ENCODE assay signal across 8 cellular contexts in the genomic region with DNA sequence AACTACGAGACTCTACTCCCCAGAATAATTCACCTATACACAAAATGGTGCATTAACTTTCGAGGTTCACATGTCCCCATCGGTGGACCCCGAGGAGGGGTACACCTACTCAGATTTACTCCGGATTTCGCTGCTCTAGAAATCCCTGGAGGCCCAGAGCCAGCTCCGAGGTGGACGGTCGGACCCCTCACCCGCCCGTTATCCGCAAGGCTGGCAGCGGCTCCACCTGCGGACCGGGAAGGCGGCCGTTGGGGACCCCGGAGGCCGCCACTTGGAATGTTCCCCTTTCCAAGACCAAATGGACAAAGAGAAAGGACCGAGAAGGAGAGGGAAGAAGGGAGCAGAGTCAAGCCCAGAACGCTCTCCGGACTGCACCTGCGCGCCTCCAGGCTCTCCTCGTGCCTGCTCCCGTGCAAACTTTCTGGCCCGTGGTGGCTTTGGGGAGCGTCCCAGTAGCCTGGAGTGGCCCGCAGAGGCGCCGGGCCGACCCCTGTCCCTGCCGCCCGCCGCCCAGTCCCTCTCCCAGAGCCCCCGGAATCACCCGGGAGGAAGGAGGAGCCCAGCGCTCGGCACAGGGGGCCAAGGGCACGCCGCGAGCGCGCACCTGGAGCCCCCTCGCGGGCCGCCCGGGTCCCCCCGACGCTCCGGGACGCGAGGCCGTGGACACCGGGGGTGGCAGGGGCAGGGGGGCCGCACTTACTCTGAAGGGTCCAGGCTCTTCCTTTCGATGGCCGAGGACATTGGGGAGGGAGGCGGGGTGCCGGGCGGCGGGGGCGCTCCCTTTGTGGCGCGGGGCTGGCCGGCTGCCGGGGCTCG. TPM values are rescaled to one million over a fixed set of nuclear protein-coding genes. Genes with fewer than 3 reads are reported as not detected.
A peak's percentile ranks its signal among the peaks of the same experiment; 100 is the strongest.
DNase-seq lines count a peak whose midpoint lies in the region; FAIRE-seq and TF ChIP-seq lines count a peak whose summit lies in the region.

No MANE protein-coding gene starts in this region.

- DNase-seq in A673 (ENCODE audit: low spot score) (peak; percentile 50), GM20000 (ENCODE audit: low spot score) (peak; percentile 37), adipocyte (ENCODE audit: low read depth) (no peak), kidney (peak; percentile 76), LoVo (ENCODE audit: low spot score) (no peak), AG08396 (ENCODE audit: low spot score) (no peak), SHP77 (lab: John Stamatoyannopoulos, UW) (no peak)

- POLR2A ChIA-PET in A673 (lab: Charles Lee; ENCODE audit: low non-redundant PET) = interaction anchor here (0.6 kb wide), 2 partner anchors 18 to 186 kb away, joined by 3 read pairs; no protein-coding TSS in a partner anchor

- BruUV-seq in A673 (replicated peaks; lab: Mats Ljungman, UMichigan) = no TSS peak

- H3K36me3 ChIP-seq in A673 (ENCODE audit: insufficient read depth, low read length, poor library complexity, severe bottlenecking) (no peaks in the 10 kb centered on the region), adipocyte (ENCODE audit: control insufficient read depth, insufficient read depth, low read length, severe bottlenecking) (no peaks in the 10 kb centered on the region), kidney (ENCODE audit: control insufficient read depth in 1 of 2, insufficient read depth in 2 of 2, low read length in 2 of 2) (no peaks in the 10 kb centered on the region), subcutaneous abdominal adipose tissue (ENCODE audit: control insufficient read depth in 5 of 5, insufficient read depth in 5 of 5, low read length in 5 of 5) (peaks cover 0 to 2% (median 0%) of the 10 kb centered on the region in 5 donors)

- H3K9ac ChIP-seq in adipocyte (ENCODE audit: low read length) = no peak overlapping the region
- peak overlapping the region; percentile 54 to 74 for H3K9ac ChIP-seq in kidney (ENCODE audit: low read length in 2 of 2)
- H3K9ac ChIP-seq in subcutaneous abdominal adipose tissue (ENCODE audit: low read length in 5 of 5) = peak overlapping the region; percentile 17 to 83 (median 67)

- H3K4me3 ChIP-seq in A673 (ENCODE audit: low read depth, low read length, poor library complexity, severe bottlenecking) (peak overlapping the region; percentile 76), adipocyte (ENCODE audit: low read length) (peak overlapping the region; percentile 46), kidney (ENCODE audit: low read length in 2 of 2) (peak overlapping the region; percentile 74 to 78), subcutaneous abdominal adipose tissue (ENCODE audit: low read depth in 1 of 5, low read length in 5 of 5) (peak overlapping the region; percentile 66 to 86 (median 85))

- intact Hi-C loops in A673 (cut with micrococcal nuclease; ENCODE audit: unreplicated experiment) (no loop called here), kidney (cut with DNase I) (no loop called here)

- H3K9me3 ChIP-seq in A673 (ENCODE audit: low read depth, low read length, poor library complexity, severe bottlenecking) (no peaks in the 10 kb centered on the region), adipocyte (ENCODE audit: control insufficient read depth, low read length) (no peaks in the 10 kb centered on the region), kidney (ENCODE audit: control insufficient read depth in 1 of 2, low read length in 2 of 2) (no peaks in the 10 kb centered on the region), subcutaneous abdominal adipose tissue (ENCODE audit: control insufficient read depth in 5 of 5, low read length in 5 of 5) (no peaks in the 10 kb centered on the region)

- FAIRE-seq in kidney (lab: Jason Lieb, UNC) = no peak

- H3K4me1 ChIP-seq in A673 (ENCODE audit: insufficient read depth, low read length, poor library complexity, severe bottlenecking) (peaks cover 47% of the 10 kb centered on the region), adipocyte (ENCODE audit: control insufficient read depth, insufficient read depth, low read length) (peaks cover 3% of the 10 kb centered on the region), kidney (ENCODE audit: control insufficient read depth in 1 of 2, insufficient read depth in 1 of 2, low read depth in 1 of 2, low read length in 2 of 2) (peaks cover 1 to 9% of the 10 kb centered on the region in 2 donors), subcutaneous abdominal adipose tissue (ENCODE audit: control insufficient read depth in 5 of 5, insufficient read depth in 5 of 5, low read length in 5 of 5) (peaks cover 1 to 55% (median 49%) of the 10 kb centered on the region in 5 donors)

- H3K27ac ChIP-seq in A673 (ENCODE audit: low read depth, low read length, poor library complexity, severe bottlenecking) = peak overlapping the region; percentile 70
- peak overlapping the region; percentile 64 to 83 for H3K27ac ChIP-seq in kidney (ENCODE audit: low read depth in 2 of 2, low read length in 2 of 2)
- peak overlapping the region; percentile 72 for H3K27ac ChIP-seq in subcutaneous abdominal adipose tissue (ENCODE audit: low read depth, low read length)

- no peak for TF ChIP-seq CTCF in A673 (conservative IDR thresholded peaks at IDR 0.05; ENCODE audit: low read depth, low read length)
- TF ChIP-seq CTCF in GM20000 (IDR thresholded peaks at IDR 0.05; ENCODE audit: extremely low read depth, missing control alignments) = no peak
- TF ChIP-seq CTCF in kidney (IDR thresholded peaks at IDR 0.05; ENCODE audit: borderline replicate concordance, extremely low read depth, insufficient read depth) = no peak

- CTCF ChIA-PET in A673 (lab: Charles Lee) = interaction anchor here (0.7 to 1.7 kb wide), 6 partner anchors 60 to 118 kb away, joined by 4 to 9 read pairs (median 4); no protein-coding TSS in a partner anchor

- H3K27me3 ChIP-seq in A673 (replicated peaks; ENCODE audit: insufficient read depth, low read depth, low read length, poor library complexity) (no peaks in the 10 kb centered on the region), adipocyte (replicated peaks; ENCODE audit: control insufficient read depth, insufficient read depth, low read length) (peaks cover 68% of the 10 kb centered on the region), subcutaneous abdominal adipose tissue (ENCODE audit: control insufficient read depth in 5 of 5, insufficient read depth in 4 of 5, low read length in 5 of 5) (no peaks in the 10 kb centered on the region)

RNA-seq across cellular contexts. Expression of a gene that starts 23.0 kb away (rescaled TPM):
- 39.0 and 46.7 TPM in 2 replicates for total RNA-seq in A673 (2021)
- 60.6 TPM for total RNA-seq in kidney
- 57.1 TPM for polyA plus RNA-seq in kidney (ENCODE audit: insufficient read depth, low read depth, low replicate concordance)

Comparison
In these comparisons a context has a peak if more than half of its experiments do, and no peak if none do; other contexts are left out.
1. DNase-seq: peak in A673 (single experiment), GM20000 (single experiment) and kidney (single experiment); none in adipocyte (single experiment), LoVo (single experiment), AG08396 (single experiment) and SHP77 (0 of 2).
2. Peak in every context shown above with its lines, with median percentiles within 50 percentile points of each other: H3K27ac ChIP-seq and H3K4me3 ChIP-seq.